Comparison of ENCODE assay signal across 15 cellular contexts in genomic region chr11:13118194-13118593, GRCh38.
DNase-seq lines count a peak whose midpoint lies in the region; ATAC-seq and TF ChIP-seq lines count a peak whose summit lies in the region.
"Had no signal": no experiment of that assay in that cellular context is flagged by ENCODE, and none has a peak within 500 bp of the region (broad histone marks: within the 10 kb centered on the region; RNA-seq: fewer than 3 reads in every experiment).

No MANE protein-coding gene starts in this region.

- H3K9me3 Mint-ChIP-seq in naive thymus-derived CD4-positive, alpha-beta T cell = peaks cover 0 to 5% (median 0%) of the 10 kb centered on the region in 11 donors

- H3K27ac Mint-ChIP-seq in naive thymus-derived CD4-positive, alpha-beta T cell = no peak overlapping the region
- H3K27ac Mint-ChIP-seq: memory B cell; stimulated activated memory B cell treated with anti-CD40 and anti-IgM and Interleukin-4, amounts not matched to agents 10 μg/mL and 1 μg/mL and 100 μg/mL, for 72 hours had no signal

- H3K27me3 ChIP-seq in PC-9 (ENCODE audit: insufficient read depth, low read depth) (no peaks in the 10 kb centered on the region), trophoblast cell (ENCODE audit: insufficient read depth, low read length) (no peaks in the 10 kb centered on the region)
- no peaks in the 10 kb centered on the region for H3K27me3 ChIP-seq in naive thymus-derived CD4-positive, alpha-beta T cell (ENCODE audit: control insufficient read depth in 2 of 2, insufficient read depth in 2 of 2, low read length in 2 of 2)
- H3K27me3 ChIP-seq: gastroesophageal sphincter had no signal

- H3K4me1 ChIP-seq in PC-9 (replicated peaks; ENCODE audit: insufficient read depth) (peaks cover 60% of the 10 kb centered on the region), trophoblast cell (ENCODE audit: control insufficient read depth in 1 of 2, insufficient read depth in 2 of 2, low read length in 2 of 2) (peaks cover 19 to 22% of the 10 kb centered on the region in 2 experiments)
- no peaks in the 10 kb centered on the region for H3K4me1 ChIP-seq in naive thymus-derived CD4-positive, alpha-beta T cell (ENCODE audit: control insufficient read depth in 2 of 2, insufficient read depth in 2 of 2, low read length in 2 of 2)
- H3K4me1 ChIP-seq: gastroesophageal sphincter, spleen had no signal

- H2BK12ac ChIP-seq in trophoblast cell (ENCODE audit: low read length) = peak overlapping the region; percentile 13

- no peak overlapping the region for H3K9ac ChIP-seq in trophoblast cell (ENCODE audit: low read length)

- H3K36me3 ChIP-seq in PC-9 (ENCODE audit: low read depth) (no peaks in the 10 kb centered on the region), trophoblast cell (ENCODE audit: control insufficient read depth in 1 of 2, insufficient read depth in 2 of 2, low read length in 2 of 2) (no peaks in the 10 kb centered on the region)
- H3K36me3 ChIP-seq in naive thymus-derived CD4-positive, alpha-beta T cell (ENCODE audit: control insufficient read depth in 2 of 3, insufficient read depth in 3 of 3, low read length in 3 of 3) = no peaks in the 10 kb centered on the region
- H3K36me3 ChIP-seq: gastroesophageal sphincter, spleen had no signal

- no peak overlapping the region for H3K4ac ChIP-seq in trophoblast cell (ENCODE audit: low read depth, low read length)

- peaks cover 6% of the 10 kb centered on the region; the same call in 1 of the 2 replicates for H3F3A ChIP-seq in PC-9 (ENCODE audit: insufficient read depth, low read depth)

- H3K4me3 ChIP-seq in PC-9 = no peak overlapping the region
- no peak overlapping the region for H3K4me3 ChIP-seq in epithelial cell of esophagus (ENCODE audit: low read length)
- H3K4me3 ChIP-seq in trophoblast cell (ENCODE audit: low read depth, low read length) = no peak overlapping the region
- H3K4me3 ChIP-seq in naive thymus-derived CD4-positive, alpha-beta T cell (ENCODE audit: low read length) = no peak overlapping the region
- H3K4me3 ChIP-seq: gastroesophageal sphincter, spleen had no signal

- H3K4me1 Mint-ChIP-seq in naive thymus-derived CD4-positive, alpha-beta T cell = no peaks in the 10 kb centered on the region
- H3K4me1 Mint-ChIP-seq: memory B cell; stimulated activated memory B cell treated with anti-CD40 and anti-IgM and Interleukin-4, amounts not matched to agents 10 μg/mL and 1 μg/mL and 100 μg/mL, for 72 hours had no signal

- TF ChIP-seq CTCF in PC-9 (conservative IDR thresholded peaks at IDR 0.05) (no peak), epithelial cell of esophagus (IDR thresholded peaks at IDR 0.05; ENCODE audit: insufficient read depth, low read depth, low read length, missing control alignments) (no peak)

- no peak overlapping the region for H2AK5ac ChIP-seq in trophoblast cell (ENCODE audit: low read length)

- no peaks in the 10 kb centered on the region for H4K20me1 ChIP-seq in PC-9 (ENCODE audit: insufficient read depth)

- no peak overlapping the region for H4K12ac ChIP-seq in trophoblast cell (ENCODE audit: low read depth, low read length)

- H4K8ac ChIP-seq in trophoblast cell (ENCODE audit: low read depth, low read length) = no peak overlapping the region

- H2AFZ ChIP-seq in PC-9 (no peak overlapping the region), trophoblast cell (ENCODE audit: insufficient read depth, low read length, poor library complexity) (no peak overlapping the region)

- CTCF ChIA-PET in PC-9 (lab: Charles Lee) = no interaction called here
- CTCF ChIA-PET in naive thymus-derived CD4-positive, alpha-beta T cell (lab: Charles Lee) = no interaction called here

- no peak overlapping the region for H2BK5ac ChIP-seq in trophoblast cell (ENCODE audit: low read depth, low read length, poor library complexity)

- H3K27ac ChIP-seq in PC-9 (peak overlapping the region; percentile 83), trophoblast cell (ENCODE audit: low read depth, low read length) (no peak overlapping the region)
- H3K27ac ChIP-seq in naive thymus-derived CD4-positive, alpha-beta T cell (ENCODE audit: low read depth, low read length) = no peak overlapping the region
- H3K27ac ChIP-seq: gastroesophageal sphincter, spleen had no signal

- no TSS peak for BruUV-seq in PC-9 (replicated peaks; lab: Mats Ljungman, UMichigan)

- H3K18ac ChIP-seq in trophoblast cell (ENCODE audit: low read length) = no peak overlapping the region

- H3K27me3 Mint-ChIP-seq in naive thymus-derived CD4-positive, alpha-beta T cell = peaks cover 24 to 53% (median 32%) of the 10 kb centered on the region in 5 donors

- H3K79me1 ChIP-seq in trophoblast cell (ENCODE audit: low read length) = peaks cover 18% of the 10 kb centered on the region

- intact Hi-C loops in PC-9 (cut with micrococcal nuclease; ENCODE audit: unreplicated experiment) = no loop called here
- intact Hi-C loops in naive thymus-derived CD4-positive, alpha-beta T cell (cut with micrococcal nuclease) = no loop called here

- no peak for ATAC-seq in naive thymus-derived CD4-positive, alpha-beta T cell
- ATAC-seq: gastroesophageal sphincter; stimulated activated memory B cell treated with anti-CD40 and anti-IgM and Interleukin-4, amounts not matched to agents 10 μg/mL and 1 μg/mL and 100 μg/mL, for 72 hours had no signal

- H3K36me3 Mint-ChIP-seq in naive thymus-derived CD4-positive, alpha-beta T cell = peaks cover 0 to 2% (median 0%) of the 10 kb centered on the region in 5 donors
- H3K36me3 Mint-ChIP-seq: memory B cell; stimulated activated memory B cell treated with anti-CD40 and anti-IgM and Interleukin-4, amounts not matched to agents 10 μg/mL and 1 μg/mL and 100 μg/mL, for 72 hours had no signal

- no CpG with 5 or more reads among the region's 5 CpGs for WGBS in trophoblast cell (ENCODE audit: extremely low coverage, insufficient coverage, insufficient read length)

- H3K23ac ChIP-seq in trophoblast cell (ENCODE audit: low read length) = no peak overlapping the region

- no peak overlapping the region for H3K4me3 Mint-ChIP-seq in naive thymus-derived CD4-positive, alpha-beta T cell
- H3K4me3 Mint-ChIP-seq: memory B cell; stimulated activated memory B cell treated with anti-CD40 and anti-IgM and Interleukin-4, amounts not matched to agents 10 μg/mL and 1 μg/mL and 100 μg/mL, for 72 hours had no signal

- DNase-seq in EH (ENCODE audit: low read depth) (peak; percentile 99), PC-9 (peak; percentile 51 to 84), epithelial cell of esophagus (ENCODE audit: low read depth) (peak; percentile 74), trophoblast cell (peak in 1 of 2 donors; percentile 31), pons (ENCODE audit: low spot score) (no peak), GM19238 (ENCODE audit: insufficient read length, low spot score) (no peak)
- no peak for DNase-seq in naive thymus-derived CD4-positive, alpha-beta T cell
- no peak for DNase-seq in effector CD4-positive, alpha-beta T cell
- DNase-seq: activated T-cell treated with anti-CD3 and anti-CD28 coated beads, Interleukin-2, amount 50 U/mL, for 1 hour; DND-41; NCI-H1048; spleen had no signal

- no peak overlapping the region for H4K91ac ChIP-seq in trophoblast cell (ENCODE audit: low read depth, low read length)

- H3K9me2 ChIP-seq in PC-9 (ENCODE audit: insufficient read depth) = no peaks in the 10 kb centered on the region

- no peak overlapping the region for H3K14ac ChIP-seq in trophoblast cell (ENCODE audit: low read length)

- H2BK120ac ChIP-seq in trophoblast cell (ENCODE audit: insufficient read depth, low read length, poor library complexity) = peak overlapping the region; percentile 13

- H3K79me2 ChIP-seq in PC-9 (ENCODE audit: low read depth) = no peaks in the 10 kb centered on the region
- no peaks in the 10 kb centered on the region for H3K79me2 ChIP-seq in trophoblast cell (ENCODE audit: control insufficient read depth, insufficient read depth, low read length, poor library complexity)

- H3K4me2 ChIP-seq in PC-9 (peak overlapping the region; percentile 57), trophoblast cell (ENCODE audit: low read length) (no peak overlapping the region)

- H3K9me3 ChIP-seq in PC-9 (ENCODE audit: insufficient read depth, low read depth) (no peaks in the 10 kb centered on the region; the same call in 1 of the 2 replicates), trophoblast cell (ENCODE audit: insufficient read depth, low read depth, low read length) (peaks cover 2% of the 10 kb centered on the region)
- H3K9me3 ChIP-seq in naive thymus-derived CD4-positive, alpha-beta T cell (ENCODE audit: control insufficient read depth in 2 of 3, low read length in 3 of 3) = no peaks in the 10 kb centered on the region

- POLR2A ChIA-PET in PC-9 (lab: Charles Lee; ENCODE audit: unreplicated experiment) = interaction anchor here (0.6 kb wide), 1 partner anchor 218 kb away, joined by 3 read pairs; no protein-coding TSS in a partner anchor
- POLR2A ChIA-PET in naive thymus-derived CD4-positive, alpha-beta T cell (lab: Charles Lee) = no interaction called here

Comparison
In these comparisons a context has a peak if more than half of its experiments do, and no peak if none do; other contexts are left out.
1. DNase-seq: peak in EH (single experiment), PC-9 (2 of 2) and epithelial cell of esophagus (single experiment); none in pons (single experiment), GM19238 (single experiment), naive thymus-derived CD4-positive, alpha-beta T cell (0 of 9) and effector CD4-positive, alpha-beta T cell (single experiment).